ENCODE assay signal across 2 cellular contexts in the genomic region with DNA sequence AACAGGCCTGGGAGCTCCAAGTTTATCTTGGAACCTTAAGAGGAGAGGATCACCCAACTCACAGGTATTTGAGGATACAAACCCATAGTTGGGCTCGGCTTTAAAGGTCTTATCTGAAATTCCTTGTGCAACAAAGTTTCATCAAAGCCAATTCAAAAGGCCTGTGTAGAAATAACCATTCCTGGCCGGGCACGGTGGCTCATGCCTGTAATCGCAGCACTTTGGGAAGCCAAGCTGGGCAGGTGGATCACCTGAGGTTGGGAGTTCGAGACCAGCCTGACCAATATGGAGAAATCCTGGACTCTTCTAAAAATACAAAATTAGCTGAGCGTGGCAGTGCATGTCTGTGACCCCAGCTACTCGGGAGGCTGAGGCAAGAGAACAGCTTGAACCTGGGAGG.
TF ChIP-seq lines count a peak whose summit lies in the region.

No MANE protein-coding gene starts in this region.

TF ChIP-seq in WTC11, 78 proteins besides CTCF, POLR2A, EP300 and RAD21:
- TF ChIP-seq JUN (CRISPR knock-in tag; IDR thresholded peaks at IDR 0.05) (no peak), MYBL2 (CRISPR knock-in tag; IDR thresholded peaks at IDR 0.05) (no peak), CREM (CRISPR knock-in tag; IDR thresholded peaks at IDR 0.05) (no peak), NFE2L1 (CRISPR knock-in tag; IDR thresholded peaks at IDR 0.05) (no peak), ESRRA (CRISPR knock-in tag; IDR thresholded peaks at IDR 0.05; ENCODE audit: borderline replicate concordance) (no peak), ELF4 (CRISPR knock-in tag; IDR thresholded peaks at IDR 0.05; ENCODE audit: low read depth) (no peak), NR1H2 (CRISPR knock-in tag; IDR thresholded peaks at IDR 0.05) (no peak), ZNF121 (CRISPR knock-in tag; IDR thresholded peaks at IDR 0.05) (no peak), IRF2 (CRISPR knock-in tag; IDR thresholded peaks at IDR 0.05; ENCODE audit: borderline replicate concordance, low read depth) (no peak), RORB (CRISPR knock-in tag; IDR thresholded peaks at IDR 0.05) (no peak), EMX1 (CRISPR knock-in tag; IDR thresholded peaks at IDR 0.05) (no peak), FOXP1 (CRISPR knock-in tag; IDR thresholded peaks at IDR 0.05; ENCODE audit: borderline replicate concordance) (no peak)
- TF ChIP-seq, protein P1, sequence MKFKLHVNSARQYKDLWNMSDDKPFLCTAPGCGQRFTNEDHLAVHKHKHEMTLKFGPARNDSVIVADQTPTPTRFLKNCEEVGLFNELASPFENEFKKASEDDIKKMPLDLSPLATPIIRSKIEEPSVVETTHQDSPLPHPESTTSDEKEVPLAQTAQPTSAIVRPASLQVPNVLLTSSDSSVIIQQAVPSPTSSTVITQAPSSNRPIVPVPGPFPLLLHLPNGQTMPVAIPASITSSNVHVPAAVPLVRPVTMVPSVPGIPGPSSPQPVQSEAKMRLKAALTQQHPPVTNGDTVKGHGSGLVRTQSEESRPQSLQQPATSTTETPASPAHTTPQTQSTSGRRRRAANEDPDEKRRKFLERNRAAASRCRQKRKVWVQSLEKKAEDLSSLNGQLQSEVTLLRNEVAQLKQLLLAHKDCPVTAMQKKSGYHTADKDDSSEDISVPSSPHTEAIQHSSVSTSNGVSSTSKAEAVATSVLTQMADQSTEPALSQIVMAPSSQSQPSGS (CRISPR knock-in tag; IDR thresholded peaks at IDR 0.05; ENCODE audit: borderline replicate concordance, low read depth), result no peak
- TF ChIP-seq, protein P2, sequence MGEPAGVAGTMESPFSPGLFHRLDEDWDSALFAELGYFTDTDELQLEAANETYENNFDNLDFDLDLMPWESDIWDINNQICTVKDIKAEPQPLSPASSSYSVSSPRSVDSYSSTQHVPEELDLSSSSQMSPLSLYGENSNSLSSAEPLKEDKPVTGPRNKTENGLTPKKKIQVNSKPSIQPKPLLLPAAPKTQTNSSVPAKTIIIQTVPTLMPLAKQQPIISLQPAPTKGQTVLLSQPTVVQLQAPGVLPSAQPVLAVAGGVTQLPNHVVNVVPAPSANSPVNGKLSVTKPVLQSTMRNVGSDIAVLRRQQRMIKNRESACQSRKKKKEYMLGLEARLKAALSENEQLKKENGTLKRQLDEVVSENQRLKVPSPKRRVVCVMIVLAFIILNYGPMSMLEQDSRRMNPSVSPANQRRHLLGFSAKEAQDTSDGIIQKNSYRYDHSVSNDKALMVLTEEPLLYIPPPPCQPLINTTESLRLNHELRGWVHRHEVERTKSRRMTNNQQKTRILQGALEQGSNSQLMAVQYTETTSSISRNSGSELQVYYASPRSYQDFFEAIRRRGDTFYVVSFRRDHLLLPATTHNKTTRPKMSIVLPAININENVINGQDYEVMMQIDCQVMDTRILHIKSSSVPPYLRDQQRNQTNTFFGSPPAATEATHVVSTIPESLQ (CRISPR knock-in tag; IDR thresholded peaks at IDR 0.05), result no peak
- TF ChIP-seq, protein P3, sequence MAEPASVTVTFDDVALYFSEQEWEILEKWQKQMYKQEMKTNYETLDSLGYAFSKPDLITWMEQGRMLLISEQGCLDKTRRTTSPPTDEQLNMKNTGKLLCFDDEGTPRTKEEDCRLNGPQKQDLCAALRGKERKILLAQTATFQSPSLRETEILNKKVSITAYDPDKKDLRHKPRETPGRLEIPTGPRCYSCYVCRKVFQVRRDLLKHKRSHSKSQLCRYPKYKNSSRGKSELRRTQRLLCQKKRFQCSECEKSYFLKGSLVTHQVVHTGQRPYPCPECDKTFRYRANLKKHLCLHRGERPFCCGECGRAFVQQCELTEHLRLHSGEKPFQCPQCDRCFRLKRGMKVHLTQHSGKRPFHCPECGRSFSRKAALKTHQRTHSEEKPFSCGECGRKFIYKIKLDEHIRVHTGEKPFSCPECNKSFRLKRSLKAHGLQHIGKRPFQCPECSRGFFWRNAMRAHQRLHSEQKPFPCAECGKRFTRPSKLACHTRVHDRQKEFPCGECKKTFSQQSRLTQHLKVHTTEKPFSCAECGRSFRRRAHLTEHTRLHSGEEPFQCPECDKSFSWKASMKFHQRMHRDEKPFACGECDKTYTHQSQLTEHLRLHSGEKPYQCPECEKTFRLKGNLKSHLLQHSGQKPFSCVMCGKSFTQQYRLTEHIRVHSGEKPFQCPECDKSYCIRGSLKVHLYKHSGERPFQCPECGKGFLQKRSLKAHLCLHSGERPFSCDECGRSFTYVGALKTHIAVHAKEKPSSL (CRISPR knock-in tag; conservative IDR thresholded peaks at IDR 0.05), result no peak
- TF ChIP-seq, protein P4, sequence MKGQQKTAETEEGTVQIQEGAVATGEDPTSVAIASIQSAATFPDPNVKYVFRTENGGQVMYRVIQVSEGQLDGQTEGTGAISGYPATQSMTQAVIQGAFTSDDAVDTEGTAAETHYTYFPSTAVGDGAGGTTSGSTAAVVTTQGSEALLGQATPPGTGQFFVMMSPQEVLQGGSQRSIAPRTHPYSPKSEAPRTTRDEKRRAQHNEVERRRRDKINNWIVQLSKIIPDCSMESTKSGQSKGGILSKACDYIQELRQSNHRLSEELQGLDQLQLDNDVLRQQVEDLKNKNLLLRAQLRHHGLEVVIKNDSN (CRISPR knock-in tag; IDR thresholded peaks at IDR 0.05), result no peak
- TF ChIP-seq, protein P5, sequence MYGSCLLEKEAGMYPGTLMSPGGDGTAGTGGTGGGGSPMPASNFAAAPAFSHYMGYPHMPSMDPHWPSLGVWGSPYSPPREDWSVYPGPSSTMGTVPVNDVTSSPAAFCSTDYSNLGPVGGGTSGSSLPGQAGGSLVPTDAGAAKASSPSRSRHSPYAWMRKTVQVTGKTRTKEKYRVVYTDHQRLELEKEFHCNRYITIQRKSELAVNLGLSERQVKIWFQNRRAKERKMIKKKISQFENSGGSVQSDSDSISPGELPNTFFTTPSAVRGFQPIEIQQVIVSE (CRISPR knock-in tag; IDR thresholded peaks at IDR 0.05; ENCODE audit: borderline replicate concordance), result no peak
- TF ChIP-seq, protein P6, sequence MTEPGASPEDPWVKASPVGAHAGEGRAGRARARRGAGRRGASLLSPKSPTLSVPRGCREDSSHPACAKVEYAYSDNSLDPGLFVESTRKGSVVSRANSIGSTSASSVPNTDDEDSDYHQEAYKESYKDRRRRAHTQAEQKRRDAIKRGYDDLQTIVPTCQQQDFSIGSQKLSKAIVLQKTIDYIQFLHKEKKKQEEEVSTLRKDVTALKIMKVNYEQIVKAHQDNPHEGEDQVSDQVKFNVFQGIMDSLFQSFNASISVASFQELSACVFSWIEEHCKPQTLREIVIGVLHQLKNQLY (CRISPR knock-in tag; IDR thresholded peaks at IDR 0.05), result no peak
- TF ChIP-seq, protein P7, sequence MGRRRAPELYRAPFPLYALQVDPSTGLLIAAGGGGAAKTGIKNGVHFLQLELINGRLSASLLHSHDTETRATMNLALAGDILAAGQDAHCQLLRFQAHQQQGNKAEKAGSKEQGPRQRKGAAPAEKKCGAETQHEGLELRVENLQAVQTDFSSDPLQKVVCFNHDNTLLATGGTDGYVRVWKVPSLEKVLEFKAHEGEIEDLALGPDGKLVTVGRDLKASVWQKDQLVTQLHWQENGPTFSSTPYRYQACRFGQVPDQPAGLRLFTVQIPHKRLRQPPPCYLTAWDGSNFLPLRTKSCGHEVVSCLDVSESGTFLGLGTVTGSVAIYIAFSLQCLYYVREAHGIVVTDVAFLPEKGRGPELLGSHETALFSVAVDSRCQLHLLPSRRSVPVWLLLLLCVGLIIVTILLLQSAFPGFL (CRISPR knock-in tag; IDR thresholded peaks at IDR 0.05; ENCODE audit: borderline replicate concordance), result no peak

TF ChIP-seq in H1, 55 proteins besides CTCF, POLR2A, EP300 and RAD21:
- TF ChIP-seq, protein P1 (IDR thresholded peaks at IDR 0.05; ENCODE audit: low read length), result no peak
- TF ChIP-seq SUZ12 (IDR thresholded peaks at IDR 0.05; ENCODE audit: low read length) (no peak), RFX5 (IDR thresholded peaks at IDR 0.05; ENCODE audit: borderline replicate concordance, low read depth, low read length) (no peak), POLR2AphosphoS5 (IDR thresholded peaks at IDR 0.05; ENCODE audit: low read depth, low read length) (peak; percentile 75; the same call in 1 of the 2 replicates)
